ENCODE assay signal across 9 cellular contexts in genomic region chr19:10462042-10462441, GRCh38. TPM values are rescaled to one million over a fixed set of nuclear protein-coding genes. Genes with fewer than 3 reads are reported as not detected.
DNase-seq lines count a peak whose midpoint lies in the region; ATAC-seq and TF ChIP-seq lines count a peak whose summit lies in the region.
"Not testable (repeated sequence)": the region's sequence is repeated elsewhere in the genome, so short reads cannot be mapped to it uniquely, and the experiment has no call there.
"Had no signal": no experiment of that assay in that cellular context is flagged by ENCODE, and none has a peak within 500 bp of the region (broad histone marks: within the 10 kb centered on the region; RNA-seq: fewer than 3 reads in every experiment).

No MANE protein-coding gene starts in this region.

- not testable (repeated sequence) for H3K36me3 Mint-ChIP-seq in H9 (ENCODE audit: insufficient read depth in 1 of 3, low read depth in 3 of 3); chondrocyte (ENCODE audit: low read depth); naive thymus-derived CD8-positive, alpha-beta T cell
- H3K36me3 Mint-ChIP-seq in activated T-helper 1 cell treated with anti-CD3 and anti-CD28 coated beads, Interleukin-12 subunit alpha, Interleukin-12 subunit beta, Interleukin-2, Interleukin-4 antibody, amounts not matched to agents 30 ng/mL and 10 ng/mL and 1 ng/mL, durations not matched to agents 14 hours and 24 hours and 36 hours (ENCODE audit: low read depth) = peaks cover 34% of the 10 kb centered on the region

- not testable (repeated sequence) for H3K18ac ChIP-seq in H9 (ENCODE audit: insufficient read length, low read depth, low read length)

- H3F3A ChIP-seq in PC-9 (ENCODE audit: insufficient read depth, low read depth) = not testable (repeated sequence)

- H4K91ac ChIP-seq in H9 (ENCODE audit: insufficient read length, low read depth, low read length) = not testable (repeated sequence)

- not testable (repeated sequence) for H3K79me1 ChIP-seq in H9 (ENCODE audit: insufficient read depth, low read depth, low read length, poor library complexity, severe bottlenecking)

- POLR2A ChIA-PET in PC-9 (lab: Charles Lee; ENCODE audit: unreplicated experiment); naive thymus-derived CD8-positive, alpha-beta T cell (lab: Charles Lee): not testable (repeated sequence)

- H4K20me1 ChIP-seq in BLaER1 treated with 17β-estradiol and CSF1 and Interleukin-3, amounts not matched to agents 10 nM and 100 nM; H9 (ENCODE audit: control insufficient read depth, insufficient read depth, insufficient read length); PC-9 (ENCODE audit: insufficient read depth): not testable (repeated sequence)

- not testable (repeated sequence) for H3K23me2 ChIP-seq in H9 (ENCODE audit: insufficient read length, low read depth, low read length, poor library complexity, severe bottlenecking)

- CTCF ChIA-PET in PC-9 (lab: Charles Lee) = interaction anchor here (0.6 kb wide), 1 partner anchor 272 kb away, joined by 5 read pairs; no protein-coding TSS in a partner anchor

- H2BK15ac ChIP-seq in H9 (ENCODE audit: low read depth, low read length) = not testable (repeated sequence)

- H4K5ac ChIP-seq in H9 (ENCODE audit: insufficient read length, low read depth, low read length) = not testable (repeated sequence)

- ATAC-seq in naive thymus-derived CD8-positive, alpha-beta T cell = not testable (repeated sequence)

- peak overlapping the region; percentile 61 to 81 for H3K4me3 Mint-ChIP-seq in H9
- H3K4me3 Mint-ChIP-seq in activated T-helper 1 cell treated with anti-CD3 and anti-CD28 coated beads, Interleukin-12 subunit alpha, Interleukin-12 subunit beta, Interleukin-2, Interleukin-4 antibody, amounts not matched to agents 30 ng/mL and 10 ng/mL and 1 ng/mL, durations not matched to agents 14 hours and 24 hours and 36 hours = not testable (repeated sequence)
- H3K4me3 Mint-ChIP-seq in chondrocyte (ENCODE audit: unreplicated experiment) = peak overlapping the region; percentile 16
- H3K4me3 Mint-ChIP-seq in naive thymus-derived CD8-positive, alpha-beta T cell = peak overlapping the region; percentile 54 to 82 (median 68)

- not testable (repeated sequence) for DNase-seq in H9; PC-9; activated T-helper 1 cell treated with anti-CD3 and anti-CD28 coated beads, Interleukin-12 subunit alpha, Interleukin-12 subunit beta, Interleukin-2, Interleukin-4 antibody, amounts not matched to agents 30 ng/mL and 10 ng/mL and 1 ng/mL, durations not matched to agents 14 hours and 24 hours and 36 hours (ENCODE audit: low spot score); chondrocyte (ENCODE audit: low spot score); naive thymus-derived CD8-positive, alpha-beta T cell

- H3K27ac ChIP-seq in BLaER1 treated with 17β-estradiol and CSF1 and Interleukin-3, amounts not matched to agents 10 nM and 100 nM = peak overlapping the region in 1 of 11 experiments; percentile 32; a peak in 2 of 22 replicates
- H3K27ac ChIP-seq in H9 (ENCODE audit: insufficient read length, low read depth, low read length); PC-9: not testable (repeated sequence)
- H3K27ac ChIP-seq in skeletal muscle tissue (ENCODE audit: low read depth, low read length) = peak overlapping the region; percentile 62

- not testable (repeated sequence) for H3T11ph ChIP-seq in H9 (ENCODE audit: low read length)

- BruUV-seq in PC-9 (replicated peaks; lab: Mats Ljungman, UMichigan) = not testable (repeated sequence)

- H3K56ac ChIP-seq in H9 (ENCODE audit: insufficient read length, low read depth, low read length) = not testable (repeated sequence)

- H3K27me3 ChIP-seq in BLaER1 treated with 17β-estradiol and CSF1 and Interleukin-3, amounts not matched to agents 10 nM and 100 nM; H9 (ENCODE audit: insufficient read depth, low read length); PC-9 (ENCODE audit: insufficient read depth, low read depth); skeletal muscle tissue (ENCODE audit: control insufficient read depth in 3 of 3, insufficient read depth in 3 of 3, low read length in 3 of 3): not testable (repeated sequence)

- not testable (repeated sequence) for H3K4ac ChIP-seq in H9 (ENCODE audit: low read depth, low read length)

- not testable (repeated sequence) for H2AFZ ChIP-seq in H9 (ENCODE audit: low read length); PC-9

- not testable (repeated sequence) for H3K79me2 ChIP-seq in H9 (ENCODE audit: insufficient read depth, low read length); PC-9 (ENCODE audit: low read depth)

- not testable (repeated sequence) for TF ChIP-seq CTCF in H9 (conservative IDR thresholded peaks at IDR 0.05); PC-9 (conservative IDR thresholded peaks at IDR 0.05); chondrocyte (IDR thresholded peaks at IDR 0.05)

- no CpG with 5 or more reads among the region's 15 CpGs for WGBS in H9 (ENCODE audit: extremely low coverage, insufficient read length, low lambda C conversion rate)

- not testable (repeated sequence) for H3K9me3 ChIP-seq in BLaER1 treated with 17β-estradiol and CSF1 and Interleukin-3, amounts not matched to agents 10 nM and 100 nM (replicated peaks in 1 of 11); H9 (ENCODE audit: control insufficient read depth, low read depth, low read length); PC-9 (ENCODE audit: insufficient read depth, low read depth); skeletal muscle tissue (ENCODE audit: control insufficient read depth in 3 of 3, low read length in 3 of 3)

- not testable (repeated sequence) for H2AK5ac ChIP-seq in H9 (ENCODE audit: insufficient read length, low read length)

- peak overlapping the region; percentile 65 to 91 (median 79) for H3K4me2 ChIP-seq in BLaER1 treated with 17β-estradiol and CSF1 and Interleukin-3, amounts not matched to agents 10 nM and 100 nM
- H3K4me2 ChIP-seq in H9 (ENCODE audit: insufficient read depth, insufficient read length, low read length) (peak overlapping the region; percentile 51), PC-9 (peak overlapping the region; percentile 66; the same call in 1 of the 2 replicates)

- intact Hi-C loops in PC-9 (cut with micrococcal nuclease; ENCODE audit: unreplicated experiment) = not testable (repeated sequence)
- intact Hi-C loops in activated T-helper 1 cell treated with anti-CD3 and anti-CD28 coated beads, Interleukin-12 subunit alpha, Interleukin-12 subunit beta, Interleukin-2, Interleukin-4 antibody, amounts not matched to agents 30 ng/mL and 10 ng/mL and 1 ng/mL, durations not matched to agents 14 hours and 24 hours and 36 hours (cut with micrococcal nuclease) = loop anchor here (5.0 kb wide), 1 partner anchor 40 kb away; the partner anchor contains the start of gene KEAP1

- not testable (repeated sequence) for H3K9me3 Mint-ChIP-seq in H9; activated T-helper 1 cell treated with anti-CD3 and anti-CD28 coated beads, Interleukin-12 subunit alpha, Interleukin-12 subunit beta, Interleukin-2, Interleukin-4 antibody, amounts not matched to agents 30 ng/mL and 10 ng/mL and 1 ng/mL, durations not matched to agents 14 hours and 24 hours and 36 hours; chondrocyte (ENCODE audit: low read depth); naive thymus-derived CD8-positive, alpha-beta T cell

- H3K27ac Mint-ChIP-seq in H9; chondrocyte (ENCODE audit: unreplicated experiment): not testable (repeated sequence)
- peak overlapping the region; percentile 1 for H3K27ac Mint-ChIP-seq in activated T-helper 1 cell treated with anti-CD3 and anti-CD28 coated beads, Interleukin-12 subunit alpha, Interleukin-12 subunit beta, Interleukin-2, Interleukin-4 antibody, amounts not matched to agents 30 ng/mL and 10 ng/mL and 1 ng/mL, durations not matched to agents 14 hours and 24 hours and 36 hours
- peak overlapping the region in 3 of 10 donors; percentile 7 to 53 (median 25) for H3K27ac Mint-ChIP-seq in naive thymus-derived CD8-positive, alpha-beta T cell

- peak overlapping the region; percentile 38; the same call in 1 of the 2 replicates for H3K14ac ChIP-seq in H9 (ENCODE audit: insufficient read depth, low read length)

- peaks cover 6 to 18% (median 11%) of the 10 kb centered on the region in 10 experiments for H3K4me1 ChIP-seq in BLaER1 treated with 17β-estradiol and CSF1 and Interleukin-3, amounts not matched to agents 10 nM and 100 nM
- not testable (repeated sequence) for H3K4me1 ChIP-seq in H9 (ENCODE audit: insufficient read depth, low read length); PC-9 (replicated peaks; ENCODE audit: insufficient read depth); skeletal muscle tissue (ENCODE audit: control insufficient read depth in 3 of 3, insufficient read depth in 3 of 3, low read length in 3 of 3)

- not testable (repeated sequence) for H2BK5ac ChIP-seq in H9 (ENCODE audit: insufficient read length, low read length)

- not testable (repeated sequence) for H3K9me2 ChIP-seq in PC-9 (ENCODE audit: insufficient read depth)

- not testable (repeated sequence) for H4K8ac ChIP-seq in H9 (replicated peaks; ENCODE audit: insufficient read length, low read depth, low read length)

- H3K23ac ChIP-seq in H9 (ENCODE audit: insufficient read length, low read depth, low read length) = not testable (repeated sequence)

- H3K4me1 Mint-ChIP-seq in H9 = peaks cover 2 to 15% of the 10 kb centered on the region in 2 experiments; a peak in 3 of 4 replicates
- H3K4me1 Mint-ChIP-seq in activated T-helper 1 cell treated with anti-CD3 and anti-CD28 coated beads, Interleukin-12 subunit alpha, Interleukin-12 subunit beta, Interleukin-2, Interleukin-4 antibody, amounts not matched to agents 30 ng/mL and 10 ng/mL and 1 ng/mL, durations not matched to agents 14 hours and 24 hours and 36 hours (ENCODE audit: low read depth); chondrocyte (ENCODE audit: low read depth): not testable (repeated sequence)
- peaks cover 6 to 11% (median 9%) of the 10 kb centered on the region in 4 donors for H3K4me1 Mint-ChIP-seq in naive thymus-derived CD8-positive, alpha-beta T cell

- H3K9ac ChIP-seq in BLaER1 treated with 17β-estradiol and CSF1 and Interleukin-3, amounts not matched to agents 10 nM and 100 nM = peak overlapping the region in 3 of 11 experiments; percentile 10 to 44 (median 15); a peak in 1 of 22 replicates
- not testable (repeated sequence) for H3K9ac ChIP-seq in H9 (ENCODE audit: extremely low read depth, insufficient read length, low read length); skeletal muscle tissue (ENCODE audit: low read depth in 1 of 3, low read length in 3 of 3)

- peak overlapping the region in 3 of 10 experiments; percentile 40 to 59 (median 45); a peak in 4 of 20 replicates for H3K4me3 ChIP-seq in BLaER1 treated with 17β-estradiol and CSF1 and Interleukin-3, amounts not matched to agents 10 nM and 100 nM
- not testable (repeated sequence) for H3K4me3 ChIP-seq in PC-9; skeletal muscle tissue (ENCODE audit: low read length in 3 of 3)
- peak overlapping the region; percentile 67 for H3K4me3 ChIP-seq in iPS-11a (ENCODE audit: low read depth, low read length)

- not testable (repeated sequence) for H2BK120ac ChIP-seq in H9 (ENCODE audit: low read depth, low read length, poor library complexity, severe bottlenecking)

- H3K27me3 Mint-ChIP-seq in H9 (ENCODE audit: low read depth) = peaks cover 16% of the 10 kb centered on the region
- not testable (repeated sequence) for H3K27me3 Mint-ChIP-seq in activated T-helper 1 cell treated with anti-CD3 and anti-CD28 coated beads, Interleukin-12 subunit alpha, Interleukin-12 subunit beta, Interleukin-2, Interleukin-4 antibody, amounts not matched to agents 30 ng/mL and 10 ng/mL and 1 ng/mL, durations not matched to agents 14 hours and 24 hours and 36 hours (ENCODE audit: insufficient read depth); chondrocyte (ENCODE audit: low read depth); naive thymus-derived CD8-positive, alpha-beta T cell

- peaks cover 14 to 58% (median 42%) of the 10 kb centered on the region in 11 experiments; a peak in 21 of 22 replicates for H3K36me3 ChIP-seq in BLaER1 treated with 17β-estradiol and CSF1 and Interleukin-3, amounts not matched to agents 10 nM and 100 nM
- not testable (repeated sequence) for H3K36me3 ChIP-seq in PC-9 (ENCODE audit: low read depth)
- H3K36me3 ChIP-seq in skeletal muscle tissue (ENCODE audit: control insufficient read depth in 3 of 3, insufficient read depth in 3 of 3, low read length in 3 of 3) = peaks cover 18 to 41% (median 27%) of the 10 kb centered on the region in 3 donors

- H2BK12ac ChIP-seq in H9 (ENCODE audit: insufficient read length, low read depth, low read length) = not testable (repeated sequence)

- H2BK20ac ChIP-seq in H9 (ENCODE audit: low read depth, low read length, poor library complexity, severe bottlenecking) = not testable (repeated sequence)

RNA-seq across cellular contexts. Expression of gene KEAP1, which starts 41.1 kb away (rescaled TPM):
- total RNA-seq in H9 (2021) (88.7 and 101 TPM in 2 replicates), PC-9 (2021) (154 and 170 TPM in 2 replicates), chondrocyte (69.3 to 79.9 TPM (median 70.9 TPM) in 3 replicates), skeletal muscle tissue (60.0 TPM)
- total RNA-seq in activated T-helper 1 cell treated with anti-CD3 and anti-CD28 coated beads, Interleukin-12 subunit alpha, Interleukin-12 subunit beta, Interleukin-2, Interleukin-4 antibody, amounts not matched to agents 30 ng/mL and 10 ng/mL and 1 ng/mL, durations not matched to agents 14 hours and 24 hours and 36 hours = 81.6 and 94.2 TPM in 2 replicates
- total RNA-seq in naive thymus-derived CD8-positive, alpha-beta T cell = 10 to 100 TPM; 34.6 to 35.2 TPM
- polyA plus RNA-seq in naive thymus-derived CD8-positive, alpha-beta T cell = 10 to 100 TPM; 15.1 to 25.7 (median 20.1) TPM

RNA-seq across cellular contexts. Expression of gene PDE4A, which starts 41.7 kb away (rescaled TPM):
- total RNA-seq in H9 (2021) (8.5 and 8.9 TPM in 2 replicates), PC-9 (2021) (8.9 and 10.4 TPM in 2 replicates), chondrocyte (16.8 to 18.9 TPM (median 18.8 TPM) in 3 replicates), skeletal muscle tissue (1.0 TPM)
- total RNA-seq in activated T-helper 1 cell treated with anti-CD3 and anti-CD28 coated beads, Interleukin-12 subunit alpha, Interleukin-12 subunit beta, Interleukin-2, Interleukin-4 antibody, amounts not matched to agents 30 ng/mL and 10 ng/mL and 1 ng/mL, durations not matched to agents 14 hours and 24 hours and 36 hours = 67.7 and 71.1 TPM in 2 replicates
- total RNA-seq in naive thymus-derived CD8-positive, alpha-beta T cell = under 1 TPM; 0.88 to 0.99 TPM
- 1 to 10 TPM in 2 of 3 donors, under 1 TPM in 1; 0.33 to 2.5 (median 1.9) TPM for polyA plus RNA-seq in naive thymus-derived CD8-positive, alpha-beta T cell

RNA-seq across cellular contexts. Expression of gene S1PR5, which starts 55.2 kb away (rescaled TPM):
- total RNA-seq in H9 (2021) = 7.1 and 8.1 TPM in 2 replicates
- 7.9 and 9.5 TPM in 2 replicates for total RNA-seq in PC-9 (2021)
- total RNA-seq in activated T-helper 1 cell treated with anti-CD3 and anti-CD28 coated beads, Interleukin-12 subunit alpha, Interleukin-12 subunit beta, Interleukin-2, Interleukin-4 antibody, amounts not matched to agents 30 ng/mL and 10 ng/mL and 1 ng/mL, durations not matched to agents 14 hours and 24 hours and 36 hours = not detected in 2 replicates
- 3.7 to 6.7 TPM (median 6.4 TPM) in 3 replicates for total RNA-seq in chondrocyte
- total RNA-seq in naive thymus-derived CD8-positive, alpha-beta T cell = under 1 TPM; 0.81 to 0.85 TPM
- polyA plus RNA-seq in naive thymus-derived CD8-positive, alpha-beta T cell = 10 to 100 TPM in 1 of 3 donors, 1 to 10 TPM in 1, under 1 TPM in 1; 0.99 to 77.2 (median 2.1) TPM
- 1.6 TPM for total RNA-seq in skeletal muscle tissue
- total RNA-seq: dermis microvascular lymphatic vessel endothelial cell had no signal

RNA-seq across cellular contexts. Expression of gene CDC37, which starts 58.7 kb away (rescaled TPM):
- total RNA-seq in H9 (2021) = 155 and 164 TPM in 2 replicates
- total RNA-seq in PC-9 (2021) = 156 and 191 TPM in 2 replicates
- total RNA-seq in activated T-helper 1 cell treated with anti-CD3 and anti-CD28 coated beads, Interleukin-12 subunit alpha, Interleukin-12 subunit beta, Interleukin-2, Interleukin-4 antibody, amounts not matched to agents 30 ng/mL and 10 ng/mL and 1 ng/mL, durations not matched to agents 14 hours and 24 hours and 36 hours = 320 and 326 TPM in 2 replicates
- 137 to 159 TPM (median 141 TPM) in 3 replicates for total RNA-seq in chondrocyte
- total RNA-seq in naive thymus-derived CD8-positive, alpha-beta T cell = 100 to 1,000 TPM; 155 to 158 TPM
- polyA plus RNA-seq in naive thymus-derived CD8-positive, alpha-beta T cell = 10 to 100 TPM; 63.2 to 81.1 (median 65.6) TPM
- total RNA-seq in skeletal muscle tissue = 73.1 TPM
